ENCODE assay signal across 34 cellular contexts in the genomic region with DNA sequence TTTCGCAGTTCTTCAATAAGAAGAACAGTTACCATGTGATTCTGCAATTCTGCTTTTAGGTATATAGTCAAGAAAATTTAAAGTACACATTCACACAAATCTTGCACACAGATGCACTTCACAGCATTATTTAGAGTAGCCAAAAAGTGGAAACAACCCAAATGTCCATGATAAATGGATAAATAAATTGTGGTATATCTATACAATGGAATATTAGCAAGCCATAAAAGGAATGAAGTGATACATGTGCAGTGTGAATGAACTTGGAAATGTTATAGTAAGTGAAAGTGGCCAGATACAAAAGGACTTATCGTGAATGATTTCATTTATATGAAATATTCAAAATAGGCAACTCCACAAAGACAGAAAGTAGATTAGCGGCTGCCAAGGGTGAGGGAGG.
"Had no signal": no experiment of that assay in that cellular context is flagged by ENCODE, and none has a peak within 500 bp of the region (broad histone marks: within the 10 kb centered on the region; RNA-seq: fewer than 3 reads in every experiment).

No MANE protein-coding gene starts in this region.

- DNase-seq: Karpas-422, Kasumi-1, MG63, MM.1S, MV-4-11, NCI-H1048, NCI-H1092, NCI-H1092 treated with DMSO at 0.1 percent for 48 hours, NCI-H1105, NCI-H1105 treated with DMSO at 0.1 percent for 48 hours, NCI-H1417, NCI-H1417 treated with DMSO at 0.1 percent for 48 hours, NCI-H1436, NCI-H1436 treated with DMSO at 0.1 percent for 48 hours, NCI-H146, NCI-H1694, NCI-H1694 treated with DMSO at 0.1 percent for 48 hours, NCI-H187, NCI-H187 treated with DMSO at 0.1 percent for 48 hours, NCI-H1930, NCI-H2029, NCI-H2029 treated with DMSO at 0.1 percent for 48 hours, NCI-H2081, NCI-H2081 treated with DMSO at 0.1 percent for 48 hours, NCI-H2107, NCI-H2171, NCI-H2171 treated with DMSO at 0.1 percent for 48 hours, NCI-H2227 treated with DMSO at 0.1 percent for 48 hours, NCI-H226, NCI-H345, NCI-H446, NCI-H446 treated with DMSO at 0.1 percent for 48 hours, NCI-H510A had no signal

- H3K4me2 ChIP-seq: KMS-11 had no signal

- H3K9me3 ChIP-seq: MG63 had no signal

- H3K9ac ChIP-seq: KMS-11 had no signal

- H3K4me3 ChIP-seq: MG63 had no signal

- H3K36me3 ChIP-seq: MG63 had no signal

- H3K27ac ChIP-seq: KMS-11 had no signal

- H3K27me3 ChIP-seq: MG63 had no signal
